ENCODE assay signal across 15 cellular contexts in the genomic region with DNA sequence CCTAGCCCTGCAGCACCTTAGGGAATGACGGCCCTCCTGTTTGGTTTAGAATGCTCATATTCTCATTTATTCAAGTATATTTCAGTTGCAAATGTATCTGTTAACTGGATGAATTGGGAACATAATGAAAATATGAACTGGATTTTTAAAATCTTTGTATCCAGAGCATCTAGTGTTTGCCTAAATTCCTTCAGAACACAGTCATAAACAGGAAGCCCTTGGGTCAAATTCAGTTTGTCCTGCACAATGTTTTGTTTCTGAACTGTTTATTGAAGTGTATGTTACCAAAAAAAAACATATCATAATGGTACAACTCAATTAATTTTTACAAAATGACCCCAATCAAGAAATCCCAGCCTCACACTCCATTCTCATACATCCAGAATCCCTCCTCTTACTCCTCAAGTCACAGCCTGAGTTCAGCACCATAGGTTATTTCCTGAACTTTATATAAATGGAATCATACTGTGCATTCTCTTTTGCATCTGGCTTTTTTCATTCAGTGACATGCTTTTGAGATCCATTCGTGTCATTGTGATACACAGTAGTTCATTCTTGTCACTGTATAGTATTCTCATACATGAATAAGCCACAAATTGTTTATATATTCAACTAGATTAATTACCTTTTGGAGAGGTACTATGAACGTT. TPM values are rescaled to one million over a fixed set of nuclear protein-coding genes. Genes with fewer than 3 reads are reported as not detected.
DNase-seq lines count a peak whose midpoint lies in the region; ATAC-seq and TF ChIP-seq lines count a peak whose summit lies in the region.
"Had no signal": no experiment of that assay in that cellular context is flagged by ENCODE, and none has a peak within 500 bp of the region (broad histone marks: within the 10 kb centered on the region; RNA-seq: fewer than 3 reads in every experiment).

No MANE protein-coding gene starts in this region.

- H3K9me3 ChIP-seq in SK-N-SH = no peaks in the 10 kb centered on the region
- H3K9me3 ChIP-seq: HAP-1 had no signal

- peaks cover 80% of the 10 kb centered on the region for H3K4me1 Mint-ChIP-seq in osteocyte (ENCODE audit: unreplicated experiment)
- H3K4me1 Mint-ChIP-seq in activated naive CD8-positive, alpha-beta T cell treated with anti-CD3 and anti-CD28 coated beads, Interleukin-2, amount 50 U/mL, for 24 hours = peaks cover 6% of the 10 kb centered on the region

- DNase-seq in AG10803 (ENCODE audit: low read depth) = peak; percentile 36
- no peak for DNase-seq in SK-N-SH
- peak; percentile 50 for DNase-seq in fibroblast of gingiva (ENCODE audit: low read depth)
- no peak for DNase-seq in osteocyte (ENCODE audit: extremely low spot score, unreplicated experiment)
- no peak for DNase-seq in activated naive CD8-positive, alpha-beta T cell treated with anti-CD3 and anti-CD28 coated beads, Interleukin-2, amount 50 U/mL, for 24 hours
- DNase-seq in GOT3 (lab: John Stamatoyannopoulos, UW) = no peak
- no peak for DNase-seq in RPMI8226
- no peak for DNase-seq in DMS 273 treated with DMSO at 0.1 percent for 48 hours (lab: John Stamatoyannopoulos, UW)
- DNase-seq: activated CD4-positive, CD25-positive, alpha-beta regulatory T cell; activated gamma-delta T cell; NCI-H774 had no signal

- peak overlapping the region; percentile 38 for H3K4me3 Mint-ChIP-seq in osteocyte (ENCODE audit: unreplicated experiment)
- no peak overlapping the region for H3K4me3 Mint-ChIP-seq in activated naive CD8-positive, alpha-beta T cell treated with anti-CD3 and anti-CD28 coated beads, Interleukin-2, amount 50 U/mL, for 24 hours
- H3K4me3 Mint-ChIP-seq: T-helper 1 cell treated with Interleukin-12 subunit alpha and Interleukin-12 subunit beta and Interleukin-4 antibody, amounts not matched to agents 30 μg/mL and 1 μg/mL, for 36 hours had no signal

- 54% methylated on average over 3 of the region's 3 CpGs for WGBS in SK-N-SH (ENCODE audit: low lambda C conversion rate)

- peaks cover 23 to 34% of the 10 kb centered on the region in 2 experiments for H3K4me1 ChIP-seq in SK-N-SH (ENCODE audit: control insufficient read depth in 1 of 2, insufficient read depth in 2 of 2, low read depth in 1 of 2, low read length in 1 of 2)

- H3K4me3 ChIP-seq in AG10803 (ENCODE audit: low read length) (no peak overlapping the region), SK-N-SH (ENCODE audit: low read depth in 2 of 2, low read length in 1 of 2) (no peak overlapping the region)
- H3K4me3 ChIP-seq: HAP-1, skin epidermis had no signal

- H3K27me3 ChIP-seq in SK-N-SH (ENCODE audit: insufficient read depth) = no peaks in the 10 kb centered on the region

- peak overlapping the region; percentile 17; the same call in 1 of the 2 replicates for H3K4me2 ChIP-seq in SK-N-SH

- no peaks in the 10 kb centered on the region for H3K36me3 ChIP-seq in SK-N-SH (replicated peaks in 1 of 2; ENCODE audit: control insufficient read depth in 1 of 2, insufficient read depth in 2 of 2, low read length in 1 of 2)
- H3K36me3 ChIP-seq: HAP-1 had no signal

- H3K27ac ChIP-seq in SK-N-SH (ENCODE audit: low read depth in 2 of 2, low read length in 1 of 2) = peak overlapping the region; percentile 3 to 86; a peak in 3 of 4 replicates
- H3K27ac ChIP-seq: RWPE1 had no signal

- H3F3A ChIP-seq in SK-N-SH (replicated peaks; ENCODE audit: insufficient read depth) = peaks cover 8% of the 10 kb centered on the region

- POLR2A ChIA-PET in SK-N-SH (lab: Yijun Ruan, JAX) = no interaction called here

- ATAC-seq in activated naive CD8-positive, alpha-beta T cell treated with anti-CD3 and anti-CD28 coated beads, Interleukin-2, amount 50 U/mL, for 24 hours = no peak

- no peaks in the 10 kb centered on the region for H4K20me1 ChIP-seq in SK-N-SH (ENCODE audit: insufficient read depth)

- H3K36me3 Mint-ChIP-seq in osteocyte (ENCODE audit: unreplicated experiment) = no peaks in the 10 kb centered on the region
- no peaks in the 10 kb centered on the region for H3K36me3 Mint-ChIP-seq in activated naive CD8-positive, alpha-beta T cell treated with anti-CD3 and anti-CD28 coated beads, Interleukin-2, amount 50 U/mL, for 24 hours (ENCODE audit: low read depth)

- CTCF ChIA-PET in SK-N-SH (lab: Yijun Ruan, JAX) = interaction anchor here (0.6 kb wide), 1 partner anchor 48 kb away, joined by 3 read pairs; no protein-coding TSS in a partner anchor

- no peaks in the 10 kb centered on the region for H3K79me2 ChIP-seq in SK-N-SH (ENCODE audit: insufficient read depth)

- no peaks in the 10 kb centered on the region for H3K9me2 ChIP-seq in SK-N-SH

- H3K27ac Mint-ChIP-seq in osteocyte (ENCODE audit: unreplicated experiment) = peak overlapping the region; percentile 93
- H3K27ac Mint-ChIP-seq in activated naive CD8-positive, alpha-beta T cell treated with anti-CD3 and anti-CD28 coated beads, Interleukin-2, amount 50 U/mL, for 24 hours = no peak overlapping the region
- H3K27ac Mint-ChIP-seq: T-helper 1 cell treated with Interleukin-12 subunit alpha and Interleukin-12 subunit beta and Interleukin-4 antibody, amounts not matched to agents 30 μg/mL and 1 μg/mL, for 36 hours had no signal

- no peaks in the 10 kb centered on the region for H3K9me3 Mint-ChIP-seq in osteocyte (ENCODE audit: unreplicated experiment)
- H3K9me3 Mint-ChIP-seq in activated naive CD8-positive, alpha-beta T cell treated with anti-CD3 and anti-CD28 coated beads, Interleukin-2, amount 50 U/mL, for 24 hours = no peaks in the 10 kb centered on the region
- H3K9me3 Mint-ChIP-seq: T-helper 1 cell treated with Interleukin-12 subunit alpha and Interleukin-12 subunit beta and Interleukin-4 antibody, amounts not matched to agents 30 μg/mL and 1 μg/mL, for 36 hours had no signal

- H2AFZ ChIP-seq in SK-N-SH (ENCODE audit: low read depth) = no peak overlapping the region

- no peak overlapping the region for H3K9ac ChIP-seq in SK-N-SH

- TF ChIP-seq CTCF in AG10803 (conservative IDR thresholded peaks at IDR 0.05; ENCODE audit: low read length) (no peak), SK-N-SH (IDR thresholded peaks at IDR 0.05) (no peak), osteocyte (IDR thresholded peaks at IDR 0.05) (no peak)

- no peak for TF ChIP-seq EP300 in SK-N-SH (IDR thresholded peaks at IDR 0.05; ENCODE audit: borderline replicate concordance in 1 of 2, low read depth in 1 of 2, low read length in 1 of 2)

- no peaks in the 10 kb centered on the region for H3K27me3 Mint-ChIP-seq in osteocyte (ENCODE audit: unreplicated experiment)
- no peaks in the 10 kb centered on the region for H3K27me3 Mint-ChIP-seq in activated naive CD8-positive, alpha-beta T cell treated with anti-CD3 and anti-CD28 coated beads, Interleukin-2, amount 50 U/mL, for 24 hours

- no peak for TF ChIP-seq RAD21 in SK-N-SH (IDR thresholded peaks at IDR 0.05; ENCODE audit: low read length)

TF ChIP-seq in SK-N-SH, 30 proteins besides CTCF, POLR2A, EP300 and RAD21 (continues in another document):
- no peak for TF ChIP-seq NFIC (IDR thresholded peaks at IDR 0.05; ENCODE audit: borderline replicate concordance)
- no peak for TF ChIP-seq NRF1 (IDR thresholded peaks at IDR 0.05; ENCODE audit: low read depth, low read length)
- TF ChIP-seq, protein P1, sequence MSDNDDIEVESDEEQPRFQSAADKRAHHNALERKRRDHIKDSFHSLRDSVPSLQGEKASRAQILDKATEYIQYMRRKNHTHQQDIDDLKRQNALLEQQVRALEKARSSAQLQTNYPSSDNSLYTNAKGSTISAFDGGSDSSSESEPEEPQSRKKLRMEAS (IDR thresholded peaks at IDR 0.05; ENCODE audit: low read depth) = no peak
- TF ChIP-seq, protein P2, sequence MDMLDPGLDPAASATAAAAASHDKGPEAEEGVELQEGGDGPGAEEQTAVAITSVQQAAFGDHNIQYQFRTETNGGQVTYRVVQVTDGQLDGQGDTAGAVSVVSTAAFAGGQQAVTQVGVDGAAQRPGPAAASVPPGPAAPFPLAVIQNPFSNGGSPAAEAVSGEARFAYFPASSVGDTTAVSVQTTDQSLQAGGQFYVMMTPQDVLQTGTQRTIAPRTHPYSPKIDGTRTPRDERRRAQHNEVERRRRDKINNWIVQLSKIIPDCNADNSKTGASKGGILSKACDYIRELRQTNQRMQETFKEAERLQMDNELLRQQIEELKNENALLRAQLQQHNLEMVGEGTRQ (IDR thresholded peaks at IDR 0.05; ENCODE audit: borderline replicate concordance, low read depth, low read length) = no peak
- TF ChIP-seq SMC3 (IDR thresholded peaks at IDR 0.05; ENCODE audit: low read depth, low read length) = no peak
- no peak for TF ChIP-seq CHD2 (IDR thresholded peaks at IDR 0.05; ENCODE audit: low read length, partially characterized antibody)

RNA-seq across cellular contexts. Expression of a gene that starts 1.7 kb away (rescaled TPM):
- 0.76 and 1.7 TPM in 2 replicates for polyA plus RNA-seq in SK-N-SH (2012; rRNA removed)
- 1.8 and 2.4 TPM in 2 replicates for polyA plus RNA-seq in SK-N-SH (2012; cell fraction: cytosol; rRNA removed)
- 0.35 and 1.4 TPM in 2 replicates for polyA plus RNA-seq in SK-N-SH (2012; cell fraction: nucleus; rRNA removed)
- total RNA-seq in osteocyte = 116 and 129 TPM in 2 replicates

RNA-seq across cellular contexts. Expression of a gene that starts 51.8 kb away (rescaled TPM):
- 0.16 and 0.20 TPM in 2 replicates for polyA plus RNA-seq in SK-N-SH (2012; rRNA removed)
- polyA plus RNA-seq in SK-N-SH (2012; cell fraction: cytosol; rRNA removed) = 0.25 and 0.33 TPM in 2 replicates
- polyA plus RNA-seq in SK-N-SH (2012; cell fraction: nucleus; rRNA removed) = 0.20 and 0.50 TPM in 2 replicates
- 53.3 and 56.0 TPM in 2 replicates for total RNA-seq in osteocyte

RNA-seq across cellular contexts. Expression of a gene that starts 59.8 kb away (rescaled TPM):
- 0.03 TPM in 1 of 2 replicates, not detected in the other for polyA plus RNA-seq in SK-N-SH (2012; rRNA removed)
- polyA plus RNA-seq in SK-N-SH (2012; cell fraction: cytosol; rRNA removed) = 0.03 and 0.05 TPM in 2 replicates
- polyA plus RNA-seq in SK-N-SH (2012; cell fraction: nucleus; rRNA removed) = not detected in 2 replicates
- total RNA-seq in osteocyte = 27.2 and 31.1 TPM in 2 replicates

Comparison
In these comparisons a context has a peak if more than half of its experiments do, and no peak if none do; other contexts are left out.
1. DNase-seq: peak in AG10803 (single experiment) and fibroblast of gingiva (single experiment); none in SK-N-SH (single experiment), osteocyte (single experiment), activated naive CD8-positive, alpha-beta T cell treated with anti-CD3 and anti-CD28 coated beads, Interleukin-2, amount 50 U/mL, for 24 hours (single experiment), GOT3 (single experiment), RPMI8226 (single experiment) and DMS 273 treated with DMSO at 0.1 percent for 48 hours (single experiment).